ENCODE assay signal across 14 cellular contexts in genomic region chr1:27007909-27008582, GRCh38. TPM values are rescaled to one million over a fixed set of nuclear protein-coding genes. Genes with fewer than 3 reads are reported as not detected.
A peak's percentile ranks its signal among the peaks of the same experiment; 100 is the strongest.
DNase-seq lines count a peak whose midpoint lies in the region; ATAC-seq and TF ChIP-seq lines count a peak whose summit lies in the region.
"Had no signal": no experiment of that assay in that cellular context is flagged by ENCODE, and none has a peak within 500 bp of the region (broad histone marks: within the 10 kb centered on the region; RNA-seq: fewer than 3 reads in every experiment).

No MANE protein-coding gene starts in this region.

- WGBS in IMR-90 (ENCODE audit: extremely low coverage in 2 of 2, insufficient read length in 1 of 2), 2 experiments: 60% methylated on average over 1 of the region's 9 CpGs; no CpG with 5 or more reads in 1 of the 2 experiments

- no peak for TF ChIP-seq CTCF in 22Rv1 (IDR thresholded peaks at IDR 0.05)
- no peak for TF ChIP-seq CTCF in IMR-90 (conservative IDR thresholded peaks at IDR 0.05; ENCODE audit: low read depth, low read length)
- TF ChIP-seq CTCF in epithelial cell of esophagus (IDR thresholded peaks at IDR 0.05; ENCODE audit: insufficient read depth, low read depth, low read length, missing control alignments): no peak

- no peak overlapping the region for H4K5ac ChIP-seq in IMR-90 (ENCODE audit: low read depth, low read length)

- H4K8ac ChIP-seq in IMR-90 (ENCODE audit: low read depth in 2 of 2, low read length in 2 of 2): no peak overlapping the region

- H2BK120ac ChIP-seq in IMR-90 (ENCODE audit: low read depth, low read length): 0 out of 2 replicates have a peak overlapping the region, but pooled peaks have one; percentile 11

- BruUV-seq in IMR-90 (replicated peaks; lab: Mats Ljungman, UMichigan): no TSS peak

- CTCF ChIA-PET in IMR-90 (lab: Yijun Ruan, JAX): interaction anchor here (0.6 kb wide), 1 partner anchor 38 kb away, joined by 5 read pairs; no protein-coding TSS in a partner anchor

- no peak overlapping the region for H4K91ac ChIP-seq in IMR-90 (ENCODE audit: insufficient read depth, low read depth, low read length)

- intact Hi-C loops in IMR-90 (cut with micrococcal nuclease): no loop called here

- peaks cover under 1% of the 10 kb centered on the region; the same call in 1 of the 2 replicates for H3K36me3 ChIP-seq in IMR-90 (ENCODE audit: control insufficient read depth, insufficient read depth, low read length)

- no peak overlapping the region for H2BK5ac ChIP-seq in IMR-90 (ENCODE audit: low read depth, low read length, poor library complexity, severe bottlenecking)

- no peaks in the 10 kb centered on the region for H3K27me3 ChIP-seq in IMR-90 (ENCODE audit: control insufficient read depth, insufficient read depth, low read length)

- no peak overlapping the region for H3K56ac ChIP-seq in IMR-90 (ENCODE audit: extremely low read depth, insufficient read depth, low read length)

- no peak overlapping the region for H3K14ac ChIP-seq in IMR-90 (replicated peaks; ENCODE audit: low read depth, low read length)

- H3K4ac ChIP-seq in IMR-90 (ENCODE audit: low read depth, low read length): peak overlapping the region; percentile 42; the same call in 1 of the 2 replicates

- H2AK9ac ChIP-seq in IMR-90 (replicated peaks; ENCODE audit: low read depth, low read length, poor library complexity): peak overlapping the region; percentile 65

- peak overlapping the region; percentile 23 for H2AK5ac ChIP-seq in IMR-90 (ENCODE audit: low read depth, low read length)

- peaks cover 13% of the 10 kb centered on the region for H4K20me1 ChIP-seq in IMR-90 (ENCODE audit: insufficient read depth, low read length)

- no peak overlapping the region for H3K9ac ChIP-seq in IMR-90 (ENCODE audit: low read depth, low read length)

- H2BK15ac ChIP-seq in IMR-90 (ENCODE audit: low read depth, low read length): no peak overlapping the region

- H3K27ac ChIP-seq in 22Rv1: peak overlapping the region; percentile 75
- H3K27ac ChIP-seq in IMR-90 (ENCODE audit: insufficient read depth, low read length): no peak overlapping the region

- dilution Hi-C loops in IMR-90 (cut with HindIII; ENCODE audit: low sequenced_read_pairs, unreplicated experiment): no loop called here

- no peaks in the 10 kb centered on the region for H3K9me3 ChIP-seq in IMR-90 (ENCODE audit: control insufficient read depth, insufficient read depth, low read length)

- no peak overlapping the region for H3K23ac ChIP-seq in IMR-90 (ENCODE audit: low read depth, low read length)

- peak overlapping the region; percentile 24 for H2AFZ ChIP-seq in IMR-90 (replicated peaks; ENCODE audit: low read length, poor library complexity)

- no peak for DNase-seq in IMR-90
- DNase-seq in epithelial cell of esophagus (ENCODE audit: low read depth): peak; percentile 93
- DNase-seq in mucosa of gallbladder (ENCODE audit: low spot score): peak; percentile 72
- no peak for DNase-seq in NCI-H1930 (lab: John Stamatoyannopoulos, UW)
- DNase-seq: amygdala, KG1, midbrain, NCI-H510A had no signal

- no peak for ATAC-seq in IMR-90 (ENCODE audit: low read depth)
- no peak for ATAC-seq in GM19395 (IDR thresholded peaks at IDR 0.05; ENCODE audit: unreplicated experiment)
- ATAC-seq in HG02610 (IDR thresholded peaks at IDR 0.05; ENCODE audit: unreplicated experiment): no peak
- no peak for ATAC-seq in GM19023 (IDR thresholded peaks at IDR 0.05; ENCODE audit: unreplicated experiment)

- TF ChIP-seq RAD21 in IMR-90 (IDR thresholded peaks at IDR 0.05; ENCODE audit: low read length): no peak

- H2BK20ac ChIP-seq in IMR-90 (ENCODE audit: low read depth, low read length): no peak overlapping the region

- POLR2A ChIA-PET in IMR-90 (lab: Charles Lee; ENCODE audit: unreplicated experiment): no interaction called here

- no peak for TF ChIP-seq POLR2A in IMR-90 (IDR thresholded peaks at IDR 0.05; ENCODE audit: low read depth, low read length)

- H3K79me1 ChIP-seq in IMR-90 (ENCODE audit: low read depth in 1 of 2, low read length in 2 of 2): peaks cover 15 to 76% of the 10 kb centered on the region in 2 experiments; a peak in 3 of 4 replicates

- in situ Hi-C loops in IMR-90 (cut with MboI; ENCODE audit: low sequenced_read_pairs): no loop called here

- peaks cover 30% of the 10 kb centered on the region for H3K9me1 ChIP-seq in IMR-90 (ENCODE audit: insufficient read depth, low read length)

- no peak overlapping the region for H3K18ac ChIP-seq in IMR-90 (ENCODE audit: low read depth, low read length)

- H3K4me2 ChIP-seq in IMR-90 (ENCODE audit: low read depth, low read length): no peak overlapping the region

- H3K4me1 ChIP-seq in IMR-90 (ENCODE audit: control insufficient read depth, insufficient read depth, low read length): peaks cover 46% of the 10 kb centered on the region

- H3K4me3 ChIP-seq in IMR-90 (ENCODE audit: insufficient read depth, low read depth, low read length): no peak overlapping the region
- H3K4me3 ChIP-seq in epithelial cell of esophagus (ENCODE audit: low read length): peak overlapping the region; percentile 11

TF ChIP-seq in IMR-90, 13 proteins besides CTCF, POLR2A, EP300 and RAD21:
- TF ChIP-seq MAFK (IDR thresholded peaks at IDR 0.05; ENCODE audit: low read depth, low read length): peak; percentile 35; the same call in 1 of the 2 replicates
- TF ChIP-seq ELK1 (IDR thresholded peaks at IDR 0.05; ENCODE audit: borderline replicate concordance, low read depth, low read length): no peak
- peak; percentile 55; the same call in 1 of the 2 replicates for TF ChIP-seq CEBPB (IDR thresholded peaks at IDR 0.05; ENCODE audit: low read depth, low read length)
TF ChIP-seq in IMR-90: peak in this region for 2.

RNA-seq across cellular contexts. Expression of gene TENT5B, which starts 4.6 kb away (rescaled TPM):
- 11.1 and 11.7 TPM in 2 replicates for total RNA-seq in IMR-90 (2012; rRNA removed)
- 7.3 and 8.2 TPM in 2 replicates for polyA plus RNA-seq in IMR-90 (2012; rRNA removed)
- polyA plus RNA-seq in IMR-90 (2012; cell fraction: cytosol; rRNA removed): 7.3 and 9.8 TPM in 2 replicates
- 1.8 and 6.6 TPM in 2 replicates for polyA plus RNA-seq in IMR-90 (2012; cell fraction: nucleus; rRNA removed; ENCODE audit: low replicate concordance)
- total RNA-seq in mucosa of gallbladder: 9.3 TPM
- total RNA-seq: activated CD8-positive, alpha-beta memory T cell treated with anti-CD3 and anti-CD28 coated beads for 36 hours had no signal

RNA-seq across cellular contexts. Expression of gene TRNP1, which starts 14.6 kb away (rescaled TPM):
- total RNA-seq in IMR-90 (2012; rRNA removed) (68.6 and 91.6 TPM in 2 replicates), mucosa of gallbladder (296 TPM)
- 63.3 and 76.8 TPM in 2 replicates for polyA plus RNA-seq in IMR-90 (2012; rRNA removed)
- polyA plus RNA-seq in IMR-90 (2012; cell fraction: cytosol; rRNA removed): 157 and 222 TPM in 2 replicates
- polyA plus RNA-seq in IMR-90 (2012; cell fraction: nucleus; rRNA removed; ENCODE audit: low replicate concordance): 65.3 and 116 TPM in 2 replicates

RNA-seq across cellular contexts. Expression of gene KDF1, which starts 47.8 kb away (rescaled TPM):
- not detected in 2 replicates for total RNA-seq in IMR-90 (2012; rRNA removed)
- polyA plus RNA-seq in IMR-90 (2012; rRNA removed): not detected in 2 replicates
- not detected in 2 replicates for polyA plus RNA-seq in IMR-90 (2012; cell fraction: cytosol; rRNA removed)
- polyA plus RNA-seq in IMR-90 (2012; cell fraction: nucleus; rRNA removed; ENCODE audit: low replicate concordance): 0.07 TPM in 1 of 2 replicates, not detected in the other
- total RNA-seq in mucosa of gallbladder: 20.8 TPM
- total RNA-seq: subcutaneous adipose tissue had no signal

Comparison
In these comparisons a context has a peak if more than half of its experiments do, and no peak if none do; other contexts are left out.
1. DNase-seq: peak in epithelial cell of esophagus (single experiment) and mucosa of gallbladder (single experiment); none in IMR-90 (single experiment) and NCI-H1930 (0 of 2).
2. RNA of gene KDF1, which starts 47.8 kb away (total RNA-seq): 20.8 TPM in mucosa of gallbladder (single experiment); not detected in IMR-90; every median in the first group is over 10 times any median in the second.